In genomic region chr22:45952553-45952952, GRCh38 we compare ENCODE assay signal across 2 cellular contexts.
TF ChIP-seq lines count a peak whose summit lies in the region.

No MANE protein-coding gene starts in this region.

TF ChIP-seq in H1, 55 proteins besides CTCF, POLR2A, EP300 and RAD21:
- TF ChIP-seq HDAC2 (IDR thresholded peaks at IDR 0.05; ENCODE audit: borderline replicate concordance in 1 of 2, low read depth in 2 of 2, low read length in 2 of 2), result no peak
- no peak for TF ChIP-seq ASH2L (IDR thresholded peaks at IDR 0.05; ENCODE audit: low read length)
- no peak for TF ChIP-seq SIN3A (conservative IDR thresholded peaks at IDR 0.05 in 1 of 2, IDR thresholded peaks at IDR 0.05 in 1 of 2; ENCODE audit: low read depth in 1 of 2, low read length in 2 of 2)
- TF ChIP-seq CBX5 (IDR thresholded peaks at IDR 0.05; ENCODE audit: low read depth, low read length), result no peak
- no peak for TF ChIP-seq KDM4A (IDR thresholded peaks at IDR 0.05; ENCODE audit: low read depth, low read length, severe bottlenecking)
- TF ChIP-seq CHD2 (IDR thresholded peaks at IDR 0.05; ENCODE audit: low read length), result no peak
- no peak for TF ChIP-seq NANOG (IDR thresholded peaks at IDR 0.05; ENCODE audit: insufficient read depth, low read depth, low read length, poor library complexity, severe bottlenecking)
- TF ChIP-seq TCF12 (IDR thresholded peaks at IDR 0.05; ENCODE audit: low read depth, low read length), result no peak
- no peak for TF ChIP-seq RBBP5 (IDR thresholded peaks at IDR 0.05; ENCODE audit: borderline replicate concordance, low read depth, low read length)
- no peak for TF ChIP-seq USF2 (IDR thresholded peaks at IDR 0.05; ENCODE audit: low read length)
- TF ChIP-seq ZNF274 (IDR thresholded peaks at IDR 0.05; ENCODE audit: borderline replicate concordance, extremely low read depth, low read length), result no peak
- no peak for TF ChIP-seq SP4 (IDR thresholded peaks at IDR 0.05; ENCODE audit: low read length)
- no peak for TF ChIP-seq KDM5A (IDR thresholded peaks at IDR 0.05; ENCODE audit: low read length)
- no peak for TF ChIP-seq SP2 (IDR thresholded peaks at IDR 0.05; ENCODE audit: low read length)
- TF ChIP-seq BACH1 (IDR thresholded peaks at IDR 0.05; ENCODE audit: low read length), result no peak
- no peak for TF ChIP-seq MAFK (IDR thresholded peaks at IDR 0.05; ENCODE audit: low read depth, low read length)
- no peak for TF ChIP-seq CHD1 (IDR thresholded peaks at IDR 0.05; ENCODE audit: low read depth, low read length)
- no peak for TF ChIP-seq EZH2 (IDR thresholded peaks at IDR 0.05; ENCODE audit: low read depth, low read length, severe bottlenecking)
- no peak for TF ChIP-seq CREB1 (IDR thresholded peaks at IDR 0.05)

TF ChIP-seq in HepG2, 621 proteins besides CTCF, POLR2A, EP300 and RAD21:
- no peak for TF ChIP-seq DMTF1 (CRISPR knock-in tag; IDR thresholded peaks at IDR 0.05)
- TF ChIP-seq IRF2 (CRISPR knock-in tag; IDR thresholded peaks at IDR 0.05), result no peak
- TF ChIP-seq ZNF484 (CRISPR knock-in tag; IDR thresholded peaks at IDR 0.05; ENCODE audit: borderline replicate concordance, low read depth), result no peak
- TF ChIP-seq NFKB2 (CRISPR knock-in tag; IDR thresholded peaks at IDR 0.05; ENCODE audit: borderline replicate concordance), result no peak
- no peak for TF ChIP-seq ZC3H13 (CRISPR knock-in tag; IDR thresholded peaks at IDR 0.05)
- no peak for TF ChIP-seq UBTF (CRISPR knock-in tag; IDR thresholded peaks at IDR 0.05)
- no peak for TF ChIP-seq ZNF550 (CRISPR knock-in tag; IDR thresholded peaks at IDR 0.05; ENCODE audit: borderline replicate concordance)
- TF ChIP-seq NFE2L1 (CRISPR knock-in tag; IDR thresholded peaks at IDR 0.05; ENCODE audit: borderline replicate concordance), result no peak
- TF ChIP-seq GMEB1 (CRISPR knock-in tag; IDR thresholded peaks at IDR 0.05; ENCODE audit: borderline replicate concordance), result no peak
- no peak for TF ChIP-seq POLR2AphosphoS2 (IDR thresholded peaks at IDR 0.05; ENCODE audit: low read depth, low read length)
- TF ChIP-seq TAF15 (IDR thresholded peaks at IDR 0.05; ENCODE audit: low read depth, low read length, poor library complexity, severe bottlenecking), result no peak
- TF ChIP-seq ZNF543 (CRISPR knock-in tag; IDR thresholded peaks at IDR 0.05), result no peak
- no peak for TF ChIP-seq ZHX1 (CRISPR knock-in tag; IDR thresholded peaks at IDR 0.05; ENCODE audit: low read depth)
- TF ChIP-seq ZNF530 (CRISPR knock-in tag; IDR thresholded peaks at IDR 0.05; ENCODE audit: low read depth), result no peak
- TF ChIP-seq MIER3 (CRISPR knock-in tag; IDR thresholded peaks at IDR 0.05; ENCODE audit: borderline replicate concordance), result no peak
- no peak for TF ChIP-seq FOXJ3 (CRISPR knock-in tag; IDR thresholded peaks at IDR 0.05; ENCODE audit: borderline replicate concordance)
- TF ChIP-seq HOXA9 (CRISPR knock-in tag; IDR thresholded peaks at IDR 0.05; ENCODE audit: borderline replicate concordance), result no peak
